ENCODE assay signal across 1 cellular context in genomic region chr2:216617159-216617815, GRCh38.
TF ChIP-seq lines count a peak whose summit lies in the region.

No MANE protein-coding gene starts in this region.

TF ChIP-seq in A549, 52 proteins besides CTCF, POLR2A, EP300 and RAD21 (continued from another document):
- no peak for TF ChIP-seq ATOH8 (CRISPR knock-in tag; IDR thresholded peaks at IDR 0.05; ENCODE audit: low read depth)
- peak; percentile 29 for TF ChIP-seq ZFP36 (IDR thresholded peaks at IDR 0.05; ENCODE audit: borderline replicate concordance, partially characterized antibody)
- TF ChIP-seq TFCP2L1 (CRISPR knock-in tag; IDR thresholded peaks at IDR 0.05) = no peak
- TF ChIP-seq PHF8 (IDR thresholded peaks at IDR 0.05; ENCODE audit: borderline replicate concordance, low read depth) = no peak
- no peak for TF ChIP-seq HOXA7 (CRISPR knock-in tag; IDR thresholded peaks at IDR 0.05)
- no peak for TF ChIP-seq HOXB5 (CRISPR knock-in tag; IDR thresholded peaks at IDR 0.05)
- no peak for TF ChIP-seq SREBF2 (IDR thresholded peaks at IDR 0.05)
